In genomic region chr20:6164421-6165341, GRCh38 we compare ENCODE assay signal across 14 cellular contexts. TPM values are rescaled to one million over a fixed set of nuclear protein-coding genes. Genes with fewer than 3 reads are reported as not detected.
DNase-seq lines count a peak whose midpoint lies in the region; ATAC-seq and TF ChIP-seq lines count a peak whose summit lies in the region.
"Had no signal": no experiment of that assay in that cellular context is flagged by ENCODE, and none has a peak within 500 bp of the region (broad histone marks: within the 10 kb centered on the region; RNA-seq: fewer than 3 reads in every experiment).

No MANE protein-coding gene starts in this region.

- DNase-seq in DMS53 (lab: John Stamatoyannopoulos, UW) (peak; percentile 17), DMS53 treated with DMSO at 0.1 percent for 48 hours (lab: John Stamatoyannopoulos, UW; ENCODE audit: unreplicated experiment) (no peak), PC-9 (peak in 1 of 2 experiments; percentile 84), globus pallidus (ENCODE audit: low spot score) (peak; percentile 16), sciatic nerve (ENCODE audit: low spot score) (no peak), dedifferentiated amniotic fluid mesenchymal stem cell (ENCODE audit: extremely low spot score) (no peak)
- DNase-seq in stimulated activated CD8-positive, alpha-beta memory T cell treated with anti-CD3 and anti-CD28 coated beads, Interleukin-4, amount 100 ng/mL, for 48 hours: no peak
- DNase-seq: activated CD4-positive, alpha-beta T cell treated with anti-CD3 and anti-CD28 coated beads, Interleukin-2, amount 50 U/mL, for 48 hours; activated gamma-delta T cell treated with Interleukin-2 at 50 U/mL for 16 hours; NCI-H187; stimulated activated CD4-positive, alpha-beta T cell treated with anti-CD3 and anti-CD28 coated beads, Interleukin-15, amount 100 ng/mL, for 24 hours had no signal

- POLR2A ChIA-PET in PC-9 (lab: Charles Lee; ENCODE audit: unreplicated experiment): no interaction called here

- intact Hi-C loops in PC-9 (cut with micrococcal nuclease; ENCODE audit: unreplicated experiment) (no loop called here), sciatic nerve (cut with DNase I) (no loop called here)

- no peak overlapping the region for H3K4me3 ChIP-seq in PC-9
- H3K4me3 ChIP-seq: neural progenitor cell had no signal

- H3K9me3 ChIP-seq in PC-9 (ENCODE audit: insufficient read depth, low read depth): no peaks in the 10 kb centered on the region

- peak overlapping the region; percentile 3; the same call in 1 of the 2 replicates for H3K27ac ChIP-seq in PC-9
- H3K27ac ChIP-seq: neural progenitor cell had no signal

- no peaks in the 10 kb centered on the region for H3K9me2 ChIP-seq in PC-9 (ENCODE audit: insufficient read depth)

- no peak for TF ChIP-seq CTCF in PC-9 (conservative IDR thresholded peaks at IDR 0.05)

- no TSS peak for BruUV-seq in PC-9 (replicated peaks; lab: Mats Ljungman, UMichigan)

- H3K79me2 ChIP-seq in PC-9 (ENCODE audit: low read depth): no peaks in the 10 kb centered on the region

- H3K36me3 ChIP-seq in PC-9 (ENCODE audit: low read depth): no peaks in the 10 kb centered on the region
- H3K36me3 ChIP-seq: neural progenitor cell had no signal

- H4K20me1 ChIP-seq in PC-9 (ENCODE audit: insufficient read depth): no peaks in the 10 kb centered on the region

- CTCF ChIA-PET in PC-9 (lab: Charles Lee): no interaction called here

- peaks cover 14% of the 10 kb centered on the region for H3K4me1 ChIP-seq in PC-9 (replicated peaks; ENCODE audit: insufficient read depth)
- H3K4me1 ChIP-seq: neural progenitor cell had no signal

- H2AFZ ChIP-seq in PC-9: peak overlapping the region; percentile 71
- H2AFZ ChIP-seq: neural progenitor cell had no signal

- peaks cover 9% of the 10 kb centered on the region; the same call in 1 of the 2 replicates for H3F3A ChIP-seq in PC-9 (ENCODE audit: insufficient read depth, low read depth)

- no peaks in the 10 kb centered on the region for H3K27me3 ChIP-seq in PC-9 (ENCODE audit: insufficient read depth, low read depth)
- H3K27me3 ChIP-seq: neural progenitor cell had no signal

- peak overlapping the region; percentile 45 for H3K4me2 ChIP-seq in PC-9
- H3K4me2 ChIP-seq: neural progenitor cell had no signal

- peak; percentile 73 for ATAC-seq in sciatic nerve
- ATAC-seq in GM18907 (IDR thresholded peaks at IDR 0.05; ENCODE audit: unreplicated experiment): no peak
- ATAC-seq: Panc1 had no signal

RNA-seq across cellular contexts. Expression of gene FERMT1, which starts 41.9 kb away (rescaled TPM):
- total RNA-seq in PC-9 (2021) (18.2 and 20.6 TPM in 2 replicates), sciatic nerve (3.5 TPM)

Comparison
In these comparisons a context has a peak if more than half of its experiments do, and no peak if none do; other contexts are left out.
1. DNase-seq: peak in DMS53 (single experiment) and globus pallidus (single experiment); none in DMS53 treated with DMSO at 0.1 percent for 48 hours (single experiment), sciatic nerve (single experiment), dedifferentiated amniotic fluid mesenchymal stem cell (single experiment) and stimulated activated CD8-positive, alpha-beta memory T cell treated with anti-CD3 and anti-CD28 coated beads, Interleukin-4, amount 100 ng/mL, for 48 hours (single experiment).